12 cellular contexts compared by ENCODE assay signal in the genomic region with DNA sequence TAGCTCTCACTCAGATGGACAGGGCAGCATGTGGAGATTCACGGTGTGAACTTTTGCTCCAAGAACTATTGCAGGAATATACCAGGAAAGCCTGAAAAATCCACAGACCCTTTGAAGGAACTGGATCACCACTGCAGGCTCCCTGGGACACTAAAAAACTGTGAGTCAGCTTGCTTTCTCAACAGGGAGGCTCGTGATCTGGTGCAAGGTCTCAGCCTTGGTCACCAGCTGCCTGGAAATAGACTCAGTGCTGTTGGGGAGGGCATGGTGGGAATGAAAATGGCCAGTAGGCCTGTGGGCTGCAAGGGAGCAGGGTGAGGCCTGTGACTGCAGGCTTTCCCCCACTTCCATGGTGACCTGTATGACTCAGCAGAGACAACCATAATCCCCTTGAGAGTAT.
"Had no signal": no experiment of that assay in that cellular context is flagged by ENCODE, and none has a peak within 500 bp of the region (broad histone marks: within the 10 kb centered on the region; RNA-seq: fewer than 3 reads in every experiment).

No MANE protein-coding gene starts in this region.

- ATAC-seq: activated CD8-positive, alpha-beta T cell treated with anti-CD3 and anti-CD28 coated beads for 36 hours had no signal

- H3K9me3 ChIP-seq: thyroid gland, uterus had no signal

- H3K27ac Mint-ChIP-seq: activated CD8-positive, alpha-beta T cell treated with anti-CD3 and anti-CD28 coated beads for 36 hours; activated naive CD8-positive, alpha-beta T cell treated with anti-CD3 and anti-CD28 coated beads, Interleukin-2, amount 10 ng/mL, durations not matched to agents 7 days and 5 days; neural progenitor cell had no signal

- H3K4me1 ChIP-seq: neural progenitor cell, thyroid gland, uterus had no signal

- DNase-seq: activated CD4-positive, alpha-beta T cell treated with anti-CD3 and anti-CD28 coated beads for 4 hours; activated CD8-positive, alpha-beta memory T cell treated with anti-CD3 and anti-CD28 coated beads, Interleukin-2, amount 50 U/mL, for 4 hours; activated CD8-positive, alpha-beta T cell treated with anti-CD3 and anti-CD28 coated beads for 36 hours; activated naive CD8-positive, alpha-beta T cell treated with anti-CD3 and anti-CD28 coated beads, Interleukin-2, amount 10 ng/mL, durations not matched to agents 7 days and 5 days; central memory CD4-positive, alpha-beta T cell; cortex of kidney; effector CD8-positive, alpha-beta T cell; ovary; thyroid gland; uterus had no signal

- H3K27me3 ChIP-seq: hepatocyte, neural progenitor cell, ovary, thyroid gland, uterus had no signal

- H3K4me3 ChIP-seq: hepatocyte, neural progenitor cell, ovary, thyroid gland, uterus had no signal

- H3K4me1 Mint-ChIP-seq: activated naive CD8-positive, alpha-beta T cell treated with anti-CD3 and anti-CD28 coated beads, Interleukin-2, amount 10 ng/mL, durations not matched to agents 7 days and 5 days; neural progenitor cell had no signal

- H3K4me3 Mint-ChIP-seq: activated CD8-positive, alpha-beta T cell treated with anti-CD3 and anti-CD28 coated beads for 36 hours; activated naive CD8-positive, alpha-beta T cell treated with anti-CD3 and anti-CD28 coated beads, Interleukin-2, amount 10 ng/mL, durations not matched to agents 7 days and 5 days; neural progenitor cell had no signal

- H3K9me3 Mint-ChIP-seq: activated CD8-positive, alpha-beta T cell treated with anti-CD3 and anti-CD28 coated beads for 36 hours; activated naive CD8-positive, alpha-beta T cell treated with anti-CD3 and anti-CD28 coated beads, Interleukin-2, amount 10 ng/mL, durations not matched to agents 7 days and 5 days had no signal

- H3K36me3 Mint-ChIP-seq: activated naive CD8-positive, alpha-beta T cell treated with anti-CD3 and anti-CD28 coated beads, Interleukin-2, amount 10 ng/mL, durations not matched to agents 7 days and 5 days; neural progenitor cell had no signal

- H3K27ac ChIP-seq: hepatocyte, neural progenitor cell, ovary, thyroid gland, uterus had no signal

- H3K36me3 ChIP-seq: ovary, thyroid gland, uterus had no signal
